ENCODE assay signal across 8 cellular contexts in genomic region chr19:2702170-2703076, GRCh38. TPM values are rescaled to one million over a fixed set of nuclear protein-coding genes. Genes with fewer than 3 reads are reported as not detected.
DNase-seq lines count a peak whose midpoint lies in the region; ATAC-seq and TF ChIP-seq lines count a peak whose summit lies in the region.

TSS of gene GNG7 (minus strand) at chr19:2702694. CDS start at chr19:2520688, 182,006 bp downstream.

- H3K4me3 Mint-ChIP-seq in endodermal cell: peak within 1 kb of the TSS; percentile 76

- peaks cover 9% of the 10 kb centered on the region for H3K4me1 Mint-ChIP-seq in endodermal cell

- ATAC-seq in HG03097 (IDR thresholded peaks at IDR 0.05; ENCODE audit: low FRiP score, unreplicated experiment): peak; percentile 73

- H3K36me3 Mint-ChIP-seq in endodermal cell (ENCODE audit: low read depth): no peaks in the 10 kb centered on the region

- no peaks in the 10 kb centered on the region for H3K9me3 ChIP-seq in endodermal cell (ENCODE audit: control insufficient read depth, low read length)
- no peaks in the 10 kb centered on the region for H3K9me3 ChIP-seq in mesodermal cell (ENCODE audit: control insufficient read depth, low read length)

- H3K9me3 Mint-ChIP-seq in endodermal cell: no peaks in the 10 kb centered on the region

- DNase-seq in NCI-H2081 (lab: John Stamatoyannopoulos, UW): peak; percentile 66 to 80
- DNase-seq in NCI-H2081 treated with DMSO at 0.1 percent for 48 hours (lab: John Stamatoyannopoulos, UW): no peak
- DNase-seq in NOMO-1 (lab: John Stamatoyannopoulos, UW; ENCODE audit: unreplicated experiment in 2 of 2): peak; percentile 80 to 90
- peak; percentile 97 for DNase-seq in activated CD8-positive, alpha-beta memory T cell treated with anti-CD3 and anti-CD28 coated beads, Interleukin-2, amount 50 U/mL, for 48 hours
- peak; percentile 98 for DNase-seq in endodermal cell
- DNase-seq in stimulated activated CD8-positive, alpha-beta memory T cell treated with anti-CD3 and anti-CD28 coated beads, Interleukin-12 subunit alpha, Interleukin-12 subunit beta, amount 100 ng/mL, for 4 hours (ENCODE audit: low read depth): peak; percentile 90

- peak within 1 kb of the TSS; percentile 47 for H3K9ac ChIP-seq in endodermal cell (ENCODE audit: extremely low read depth, low read length, poor library complexity, severe bottlenecking)

- H3K27ac ChIP-seq in endodermal cell (ENCODE audit: low read depth, low read length) (no peak within 1 kb of the TSS), mesodermal cell (ENCODE audit: low read depth, low read length, severe bottlenecking) (no peak within 1 kb of the TSS)

- H3K36me3 ChIP-seq in endodermal cell (ENCODE audit: control insufficient read depth, insufficient read depth, low read length): no peaks in the 10 kb centered on the region
- H3K36me3 ChIP-seq in mesodermal cell (ENCODE audit: control insufficient read depth, insufficient read depth, low read length): no peaks in the 10 kb centered on the region

- peak within 1 kb of the TSS; percentile 66 for H3K27ac Mint-ChIP-seq in endodermal cell

- peaks cover 22% of the 10 kb centered on the region for H3K27me3 ChIP-seq in endodermal cell (ENCODE audit: control insufficient read depth, insufficient read depth, low read length, poor library complexity, severe bottlenecking)

- H3K27me3 Mint-ChIP-seq in endodermal cell (ENCODE audit: insufficient read depth): peaks cover 21% of the 10 kb centered on the region

- 2 to 3% methylated on average over 45 to 77 of the region's 77 CpGs for WGBS in endodermal cell (ENCODE audit: insufficient coverage in 1 of 2, insufficient read length in 1 of 2), 2 experiments
- WGBS in mesodermal cell (ENCODE audit: insufficient coverage in 2 of 2), 2 experiments: 1 to 4% methylated on average over 47 to 68 of the region's 77 CpGs

- TF ChIP-seq CTCF in endodermal cell (conservative IDR thresholded peaks at IDR 0.05): no peak

- H3K4me3 ChIP-seq in endodermal cell (ENCODE audit: low read length) (peak within 1 kb of the TSS; percentile 85), mesodermal cell (ENCODE audit: extremely low read depth, insufficient read depth, low read length, poor library complexity, severe bottlenecking) (peak within 1 kb of the TSS; percentile 55)

- H3K4me1 ChIP-seq in endodermal cell (ENCODE audit: control insufficient read depth, insufficient read depth, low read length) (no peaks in the 10 kb centered on the region), mesodermal cell (ENCODE audit: control insufficient read depth, insufficient read depth, low read length, poor library complexity, severe bottlenecking) (peaks cover 5% of the 10 kb centered on the region)

RNA-seq across cellular contexts. Expression of gene GNG7, which starts in this region (rescaled TPM):
- 10 to 100 TPM; 12.3 to 12.4 TPM for total RNA-seq in endodermal cell
- 6.1 TPM for polyA plus RNA-seq in endodermal cell (2013, experiment 1 of 2)
- 6.1 TPM for polyA plus RNA-seq in endodermal cell (2013, experiment 2 of 2)
- polyA plus RNA-seq in mesodermal cell (2013, experiment 1 of 2): 6.0 TPM
- polyA plus RNA-seq in mesodermal cell (2013, experiment 2 of 2): 3.7 TPM
